2 cellular contexts compared by ENCODE assay signal in the genomic region with DNA sequence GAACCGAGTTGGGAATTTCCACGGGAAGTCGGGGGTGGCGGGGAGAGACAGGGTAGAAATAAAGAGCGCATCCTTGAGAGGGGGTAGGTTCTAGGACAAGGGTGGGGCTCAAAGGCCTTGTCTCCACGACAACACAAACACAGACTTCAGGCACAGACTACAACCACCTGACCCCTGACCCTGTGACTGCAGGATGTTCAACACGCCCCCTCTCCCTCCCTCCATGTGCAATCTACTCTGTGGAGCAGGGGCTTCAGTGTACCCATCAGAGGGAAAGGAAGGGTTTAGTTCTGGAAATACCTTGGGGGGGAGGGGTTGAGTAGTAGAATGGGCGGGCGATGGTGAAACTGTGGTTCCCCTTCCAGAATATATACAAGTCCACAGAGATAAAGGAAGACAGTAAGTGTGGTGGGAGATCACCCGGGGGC.
TF ChIP-seq lines count a peak whose summit lies in the region.

No MANE protein-coding gene starts in this region.

TF ChIP-seq in GM12891, 5 proteins besides CTCF, POLR2A, EP300 and RAD21:
- no peak for TF ChIP-seq TAF1 (IDR thresholded peaks at IDR 0.05; ENCODE audit: low read depth, low read length)
- TF ChIP-seq POLR2AphosphoS5 (IDR thresholded peaks at IDR 0.05; ENCODE audit: low read depth, low read length): no peak
- peak; percentile 54; the same call in 1 of the 2 replicates for TF ChIP-seq POU2F2 (IDR thresholded peaks at IDR 0.05; ENCODE audit: low read depth, low read length)
- TF ChIP-seq PAX5 (IDR thresholded peaks at IDR 0.05; ENCODE audit: insufficient read depth, low read length, severe bottlenecking): no peak
- no peak for TF ChIP-seq SPI1 (IDR thresholded peaks at IDR 0.05; ENCODE audit: low read depth, low read length)
TF ChIP-seq in GM12891: peak in this region for 1.

TF ChIP-seq in HepG2, 621 proteins besides CTCF, POLR2A, EP300 and RAD21 (continues in another document):
- TF ChIP-seq, protein P1, sequence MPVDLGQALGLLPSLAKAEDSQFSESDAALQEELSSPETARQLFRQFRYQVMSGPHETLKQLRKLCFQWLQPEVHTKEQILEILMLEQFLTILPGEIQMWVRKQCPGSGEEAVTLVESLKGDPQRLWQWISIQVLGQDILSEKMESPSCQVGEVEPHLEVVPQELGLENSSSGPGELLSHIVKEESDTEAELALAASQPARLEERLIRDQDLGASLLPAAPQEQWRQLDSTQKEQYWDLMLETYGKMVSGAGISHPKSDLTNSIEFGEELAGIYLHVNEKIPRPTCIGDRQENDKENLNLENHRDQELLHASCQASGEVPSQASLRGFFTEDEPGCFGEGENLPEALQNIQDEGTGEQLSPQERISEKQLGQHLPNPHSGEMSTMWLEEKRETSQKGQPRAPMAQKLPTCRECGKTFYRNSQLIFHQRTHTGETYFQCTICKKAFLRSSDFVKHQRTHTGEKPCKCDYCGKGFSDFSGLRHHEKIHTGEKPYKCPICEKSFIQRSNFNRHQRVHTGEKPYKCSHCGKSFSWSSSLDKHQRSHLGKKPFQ (CRISPR knock-in tag; IDR thresholded peaks at IDR 0.05; ENCODE audit: insufficient replicate concordance): no peak
- TF ChIP-seq SIN3A (IDR thresholded peaks at IDR 0.05; ENCODE audit: borderline replicate concordance, low read depth, low read length) (peak; percentile 49; the same call in 1 of the 2 replicates), MEF2D (CRISPR knock-in tag; IDR thresholded peaks at IDR 0.05) (no peak), ZNF724P (CRISPR knock-in tag; IDR thresholded peaks at IDR 0.05; ENCODE audit: borderline replicate concordance) (no peak), NR2F2 (IDR thresholded peaks at IDR 0.05; ENCODE audit: borderline replicate concordance, low read depth) (peak; percentile 71; the same call in 1 of the 2 replicates), SP5 (CRISPR knock-in tag; IDR thresholded peaks at IDR 0.05; ENCODE audit: borderline replicate concordance, low read depth) (peak; percentile 37; the same call in 1 of the 2 replicates), AKAP8 (CRISPR knock-in tag; IDR thresholded peaks at IDR 0.05) (no peak; the same call in 1 of the 2 replicates), MXI1 (IDR thresholded peaks at IDR 0.05; ENCODE audit: borderline replicate concordance, low read depth, low read length) (peak; percentile 73; the same call in 1 of the 3 replicates), ZNF292 (CRISPR knock-in tag; IDR thresholded peaks at IDR 0.05; ENCODE audit: borderline replicate concordance, low read depth) (no peak), TGIF2 (CRISPR knock-in tag; IDR thresholded peaks at IDR 0.05) (0 out of 2 replicates have a peak, but pooled peaks have one; percentile 5), ZKSCAN5 (CRISPR knock-in tag; IDR thresholded peaks at IDR 0.05) (no peak), ZNF572 (CRISPR knock-in tag; IDR thresholded peaks at IDR 0.05) (no peak), ISX (CRISPR knock-in tag; conservative IDR thresholded peaks at IDR 0.05) (no peak), ZNF644 (CRISPR knock-in tag; IDR thresholded peaks at IDR 0.05; ENCODE audit: low read depth) (no peak), SKI (IDR thresholded peaks at IDR 0.05; ENCODE audit: partially characterized antibody) (peak; percentile 69), RFX1 (IDR thresholded peaks at IDR 0.05) (peak; percentile 74), ZNF382 (CRISPR knock-in tag; IDR thresholded peaks at IDR 0.05; ENCODE audit: borderline replicate concordance) (no peak), PITX1 (CRISPR knock-in tag; IDR thresholded peaks at IDR 0.05) (0 out of 2 replicates have a peak, but pooled peaks have one; percentile 40), ISL2 (CRISPR knock-in tag; IDR thresholded peaks at IDR 0.05) (no peak), TARDBP (CRISPR knock-in tag; IDR thresholded peaks at IDR 0.05) (peak; percentile 49; the same call in 1 of the 2 replicates), CCAR2 (optimal IDR thresholded peaks at IDR 0.05; ENCODE audit: low read depth, low read length) (no peak), MAZ (IDR thresholded peaks at IDR 0.05; ENCODE audit: borderline replicate concordance, low read depth, low read length) (0 out of 2 replicates have a peak, but pooled peaks have one; percentile 28), MAZ (CRISPR knock-in tag; IDR thresholded peaks at IDR 0.05; ENCODE audit: low read depth) (0 out of 2 replicates have a peak, but pooled peaks have one; percentile 9), NR2F6 (IDR thresholded peaks at IDR 0.05) (peak; percentile 79), NR2F6 (CRISPR knock-in tag; IDR thresholded peaks at IDR 0.05) (peak; percentile 85), ZNF350 (CRISPR knock-in tag; IDR thresholded peaks at IDR 0.05; ENCODE audit: borderline replicate concordance, low read depth) (no peak), NFE2L1 (CRISPR knock-in tag; IDR thresholded peaks at IDR 0.05; ENCODE audit: borderline replicate concordance) (no peak), ZNF354B (CRISPR knock-in tag; IDR thresholded peaks at IDR 0.05) (no peak), CREB1 (IDR thresholded peaks at IDR 0.05) (no peak), CREB1 (CRISPR knock-in tag; IDR thresholded peaks at IDR 0.05) (0 out of 2 replicates have a peak, but pooled peaks have one; percentile 26), SNRNP70 (IDR thresholded peaks at IDR 0.05; ENCODE audit: low read depth, low read length) (no peak), GABPA (IDR thresholded peaks at IDR 0.05; ENCODE audit: low read depth, low read length) (no peak), GABPA (CRISPR knock-in tag; IDR thresholded peaks at IDR 0.05; ENCODE audit: low read depth) (peak; percentile 42; the same call in 1 of the 2 replicates), ZBTB7B (CRISPR knock-in tag; IDR thresholded peaks at IDR 0.05) (no peak), CBX1 (IDR thresholded peaks at IDR 0.05; ENCODE audit: low read depth) (no peak), PAX8 (CRISPR knock-in tag; IDR thresholded peaks at IDR 0.05; ENCODE audit: borderline replicate concordance) (no peak), NR2C2 (CRISPR knock-in tag; IDR thresholded peaks at IDR 0.05; ENCODE audit: borderline replicate concordance) (peak; percentile 95), CBFB (CRISPR knock-in tag; IDR thresholded peaks at IDR 0.05) (no peak), ZNF235 (CRISPR knock-in tag; IDR thresholded peaks at IDR 0.05; ENCODE audit: borderline replicate concordance) (no peak), KAT2B (IDR thresholded peaks at IDR 0.05; ENCODE audit: borderline replicate concordance, low read depth, low read length) (no peak)
- TF ChIP-seq, protein P2, sequence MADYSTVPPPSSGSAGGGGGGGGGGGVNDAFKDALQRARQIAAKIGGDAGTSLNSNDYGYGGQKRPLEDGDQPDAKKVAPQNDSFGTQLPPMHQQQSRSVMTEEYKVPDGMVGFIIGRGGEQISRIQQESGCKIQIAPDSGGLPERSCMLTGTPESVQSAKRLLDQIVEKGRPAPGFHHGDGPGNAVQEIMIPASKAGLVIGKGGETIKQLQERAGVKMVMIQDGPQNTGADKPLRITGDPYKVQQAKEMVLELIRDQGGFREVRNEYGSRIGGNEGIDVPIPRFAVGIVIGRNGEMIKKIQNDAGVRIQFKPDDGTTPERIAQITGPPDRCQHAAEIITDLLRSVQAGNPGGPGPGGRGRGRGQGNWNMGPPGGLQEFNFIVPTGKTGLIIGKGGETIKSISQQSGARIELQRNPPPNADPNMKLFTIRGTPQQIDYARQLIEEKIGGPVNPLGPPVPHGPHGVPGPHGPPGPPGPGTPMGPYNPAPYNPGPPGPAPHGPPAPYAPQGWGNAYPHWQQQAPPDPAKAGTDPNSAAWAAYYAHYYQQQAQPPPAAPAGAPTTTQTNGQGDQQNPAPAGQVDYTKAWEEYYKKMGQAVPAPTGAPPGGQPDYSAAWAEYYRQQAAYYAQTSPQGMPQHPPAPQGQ (CRISPR knock-in tag; IDR thresholded peaks at IDR 0.05; ENCODE audit: borderline replicate concordance): no peak
- TF ChIP-seq, protein P3, sequence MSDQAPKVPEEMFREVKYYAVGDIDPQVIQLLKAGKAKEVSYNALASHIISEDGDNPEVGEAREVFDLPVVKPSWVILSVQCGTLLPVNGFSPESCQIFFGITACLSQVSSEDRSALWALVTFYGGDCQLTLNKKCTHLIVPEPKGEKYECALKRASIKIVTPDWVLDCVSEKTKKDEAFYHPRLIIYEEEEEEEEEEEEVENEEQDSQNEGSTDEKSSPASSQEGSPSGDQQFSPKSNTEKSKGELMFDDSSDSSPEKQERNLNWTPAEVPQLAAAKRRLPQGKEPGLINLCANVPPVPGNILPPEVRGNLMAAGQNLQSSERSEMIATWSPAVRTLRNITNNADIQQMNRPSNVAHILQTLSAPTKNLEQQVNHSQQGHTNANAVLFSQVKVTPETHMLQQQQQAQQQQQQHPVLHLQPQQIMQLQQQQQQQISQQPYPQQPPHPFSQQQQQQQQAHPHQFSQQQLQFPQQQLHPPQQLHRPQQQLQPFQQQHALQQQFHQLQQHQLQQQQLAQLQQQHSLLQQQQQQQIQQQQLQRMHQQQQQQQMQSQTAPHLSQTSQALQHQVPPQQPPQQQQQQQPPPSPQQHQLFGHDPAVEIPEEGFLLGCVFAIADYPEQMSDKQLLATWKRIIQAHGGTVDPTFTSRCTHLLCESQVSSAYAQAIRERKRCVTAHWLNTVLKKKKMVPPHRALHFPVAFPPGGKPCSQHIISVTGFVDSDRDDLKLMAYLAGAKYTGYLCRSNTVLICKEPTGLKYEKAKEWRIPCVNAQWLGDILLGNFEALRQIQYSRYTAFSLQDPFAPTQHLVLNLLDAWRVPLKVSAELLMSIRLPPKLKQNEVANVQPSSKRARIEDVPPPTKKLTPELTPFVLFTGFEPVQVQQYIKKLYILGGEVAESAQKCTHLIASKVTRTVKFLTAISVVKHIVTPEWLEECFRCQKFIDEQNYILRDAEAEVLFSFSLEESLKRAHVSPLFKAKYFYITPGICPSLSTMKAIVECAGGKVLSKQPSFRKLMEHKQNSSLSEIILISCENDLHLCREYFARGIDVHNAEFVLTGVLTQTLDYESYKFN (CRISPR knock-in tag; conservative IDR thresholded peaks at IDR 0.05): 0 out of 2 replicates have a peak, but pooled peaks have one; percentile 28
- TF ChIP-seq, protein P4, sequence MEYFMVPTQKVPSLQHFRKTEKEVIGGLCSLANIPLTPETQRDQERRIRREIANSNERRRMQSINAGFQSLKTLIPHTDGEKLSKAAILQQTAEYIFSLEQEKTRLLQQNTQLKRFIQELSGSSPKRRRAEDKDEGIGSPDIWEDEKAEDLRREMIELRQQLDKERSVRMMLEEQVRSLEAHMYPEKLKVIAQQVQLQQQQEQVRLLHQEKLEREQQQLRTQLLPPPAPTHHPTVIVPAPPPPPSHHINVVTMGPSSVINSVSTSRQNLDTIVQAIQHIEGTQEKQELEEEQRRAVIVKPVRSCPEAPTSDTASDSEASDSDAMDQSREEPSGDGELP (IDR thresholded peaks at IDR 0.05; ENCODE audit: borderline replicate concordance, low read depth): peak; percentile 52; the same call in 1 of the 2 replicates
- TF ChIP-seq, protein P5, sequence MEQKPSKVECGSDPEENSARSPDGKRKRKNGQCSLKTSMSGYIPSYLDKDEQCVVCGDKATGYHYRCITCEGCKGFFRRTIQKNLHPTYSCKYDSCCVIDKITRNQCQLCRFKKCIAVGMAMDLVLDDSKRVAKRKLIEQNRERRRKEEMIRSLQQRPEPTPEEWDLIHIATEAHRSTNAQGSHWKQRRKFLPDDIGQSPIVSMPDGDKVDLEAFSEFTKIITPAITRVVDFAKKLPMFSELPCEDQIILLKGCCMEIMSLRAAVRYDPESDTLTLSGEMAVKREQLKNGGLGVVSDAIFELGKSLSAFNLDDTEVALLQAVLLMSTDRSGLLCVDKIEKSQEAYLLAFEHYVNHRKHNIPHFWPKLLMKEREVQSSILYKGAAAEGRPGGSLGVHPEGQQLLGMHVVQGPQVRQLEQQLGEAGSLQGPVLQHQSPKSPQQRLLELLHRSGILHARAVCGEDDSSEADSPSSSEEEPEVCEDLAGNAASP (CRISPR knock-in tag; IDR thresholded peaks at IDR 0.05; ENCODE audit: borderline replicate concordance): no peak
- TF ChIP-seq, protein P6, sequence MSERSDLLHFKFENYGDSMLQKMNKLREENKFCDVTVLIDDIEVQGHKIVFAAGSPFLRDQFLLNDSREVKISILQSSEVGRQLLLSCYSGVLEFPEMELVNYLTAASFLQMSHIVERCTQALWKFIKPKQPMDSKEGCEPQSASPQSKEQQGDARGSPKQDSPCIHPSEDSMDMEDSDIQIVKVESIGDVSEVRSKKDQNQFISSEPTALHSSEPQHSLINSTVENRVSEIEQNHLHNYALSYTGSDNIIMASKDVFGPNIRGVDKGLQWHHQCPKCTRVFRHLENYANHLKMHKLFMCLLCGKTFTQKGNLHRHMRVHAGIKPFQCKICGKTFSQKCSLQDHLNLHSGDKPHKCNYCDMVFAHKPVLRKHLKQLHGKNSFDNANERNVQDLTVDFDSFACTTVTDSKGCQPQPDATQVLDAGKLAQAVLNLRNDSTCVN (CRISPR knock-in tag; IDR thresholded peaks at IDR 0.05; ENCODE audit: borderline replicate concordance): no peak
- TF ChIP-seq, protein P7, sequence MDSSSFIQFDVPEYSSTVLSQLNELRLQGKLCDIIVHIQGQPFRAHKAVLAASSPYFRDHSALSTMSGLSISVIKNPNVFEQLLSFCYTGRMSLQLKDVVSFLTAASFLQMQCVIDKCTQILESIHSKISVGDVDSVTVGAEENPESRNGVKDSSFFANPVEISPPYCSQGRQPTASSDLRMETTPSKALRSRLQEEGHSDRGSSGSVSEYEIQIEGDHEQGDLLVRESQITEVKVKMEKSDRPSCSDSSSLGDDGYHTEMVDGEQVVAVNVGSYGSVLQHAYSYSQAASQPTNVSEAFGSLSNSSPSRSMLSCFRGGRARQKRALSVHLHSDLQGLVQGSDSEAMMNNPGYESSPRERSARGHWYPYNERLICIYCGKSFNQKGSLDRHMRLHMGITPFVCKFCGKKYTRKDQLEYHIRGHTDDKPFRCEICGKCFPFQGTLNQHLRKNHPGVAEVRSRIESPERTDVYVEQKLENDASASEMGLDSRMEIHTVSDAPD (CRISPR knock-in tag; IDR thresholded peaks at IDR 0.05): no peak
- TF ChIP-seq, protein P8, sequence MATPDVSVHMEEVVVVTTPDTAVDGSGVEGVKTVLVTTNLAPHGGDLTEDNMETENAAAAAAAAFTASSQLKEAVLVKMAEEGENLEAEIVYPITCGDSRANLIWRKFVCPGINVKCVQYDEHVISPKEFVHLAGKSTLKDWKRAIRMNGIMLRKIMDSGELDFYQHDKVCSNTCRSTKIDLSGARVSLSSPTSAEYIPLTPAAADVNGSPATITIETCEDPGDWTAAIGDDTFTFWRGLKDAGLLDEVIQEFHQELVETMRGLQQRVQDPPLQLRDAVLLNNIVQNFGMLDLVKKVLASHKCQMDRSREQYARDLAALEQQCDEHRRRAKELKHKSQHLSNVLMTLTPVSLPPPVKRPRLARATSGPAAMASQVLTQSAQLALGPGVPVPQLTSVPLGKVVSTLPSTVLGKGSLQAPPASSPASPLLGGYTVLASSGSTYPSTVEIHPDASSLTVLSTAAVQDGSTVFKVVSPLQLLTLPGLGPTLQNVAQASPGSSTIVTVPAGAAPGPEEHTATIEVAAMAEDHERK (CRISPR knock-in tag; IDR thresholded peaks at IDR 0.05; ENCODE audit: low read depth): no peak
- TF ChIP-seq, protein P9, sequence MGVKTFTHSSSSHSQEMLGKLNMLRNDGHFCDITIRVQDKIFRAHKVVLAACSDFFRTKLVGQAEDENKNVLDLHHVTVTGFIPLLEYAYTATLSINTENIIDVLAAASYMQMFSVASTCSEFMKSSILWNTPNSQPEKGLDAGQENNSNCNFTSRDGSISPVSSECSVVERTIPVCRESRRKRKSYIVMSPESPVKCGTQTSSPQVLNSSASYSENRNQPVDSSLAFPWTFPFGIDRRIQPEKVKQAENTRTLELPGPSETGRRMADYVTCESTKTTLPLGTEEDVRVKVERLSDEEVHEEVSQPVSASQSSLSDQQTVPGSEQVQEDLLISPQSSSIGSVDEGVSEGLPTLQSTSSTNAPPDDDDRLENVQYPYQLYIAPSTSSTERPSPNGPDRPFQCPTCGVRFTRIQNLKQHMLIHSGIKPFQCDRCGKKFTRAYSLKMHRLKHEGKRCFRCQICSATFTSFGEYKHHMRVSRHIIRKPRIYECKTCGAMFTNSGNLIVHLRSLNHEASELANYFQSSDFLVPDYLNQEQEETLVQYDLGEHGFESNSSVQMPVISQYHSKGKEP (CRISPR knock-in tag; IDR thresholded peaks at IDR 0.05): no peak
